ENCODE assay signal across 22 cellular contexts in genomic region chr11:70729949-70730348, GRCh38.
A peak's percentile ranks its signal among the peaks of the same experiment; 100 is the strongest.
DNase-seq lines count a peak whose midpoint lies in the region; ATAC-seq and TF ChIP-seq lines count a peak whose summit lies in the region.
"Had no signal": no experiment of that assay in that cellular context is flagged by ENCODE, and none has a peak within 500 bp of the region (broad histone marks: within the 10 kb centered on the region; RNA-seq: fewer than 3 reads in every experiment).

No MANE protein-coding gene starts in this region.

- H3K36me3 ChIP-seq in osteoblast (ENCODE audit: insufficient read depth, low read length) = no peaks in the 10 kb centered on the region
- H3K36me3 ChIP-seq: SJSA1 had no signal

- H3K4me1 ChIP-seq in osteoblast (ENCODE audit: insufficient read depth, low read length) = no peaks in the 10 kb centered on the region
- H3K4me1 ChIP-seq: Caco-2, SJSA1 had no signal

- H3K27ac ChIP-seq in osteoblast (ENCODE audit: low read depth, low read length) = no peak overlapping the region
- H3K27ac ChIP-seq: SJSA1 had no signal

- peaks cover 3% of the 10 kb centered on the region for H3K9me3 ChIP-seq in osteoblast (ENCODE audit: low read depth, low read length)

- no peak overlapping the region for H3K4me3 ChIP-seq in Jurkat, Clone E6-1 (ENCODE audit: low read length)
- no peak overlapping the region for H3K4me3 ChIP-seq in osteoblast (ENCODE audit: insufficient read depth, low read length)
- H3K4me3 ChIP-seq: GM12878, SJSA1 had no signal

- peaks cover 3% of the 10 kb centered on the region for H3K27me3 ChIP-seq in osteoblast (ENCODE audit: insufficient read depth, low read length)
- H3K27me3 ChIP-seq: SJSA1 had no signal

- H4K20me1 ChIP-seq in osteoblast (ENCODE audit: insufficient read depth, low read length) = no peaks in the 10 kb centered on the region

- H3K4me2 ChIP-seq in osteoblast (ENCODE audit: insufficient read depth, low read length) = no peak overlapping the region

- peak; percentile 15 for DNase-seq in NCI-H2029 (lab: John Stamatoyannopoulos, UW)
- DNase-seq in NCI-H2029 treated with DMSO at 0.1 percent for 48 hours (lab: John Stamatoyannopoulos, UW) = no peak
- peak; percentile 12 for DNase-seq in Jurkat, Clone E6-1 (ENCODE audit: low read depth, low spot score)
- peak; percentile 79 for DNase-seq in RPMI8226
- DNase-seq in osteoblast (ENCODE audit: insufficient read length, low spot score, missing footprints) = peak; percentile 37
- DNase-seq in midbrain (lab: John Stamatoyannopoulos, UW) = no peak
- DNase-seq in A172 (ENCODE audit: low spot score) = no peak
- DNase-seq: 8988T; Caco-2; CD4-positive, CD25-positive, alpha-beta regulatory T cell; GF-D8; HCEC 1CT; IMR-90; Karpas-422; NCI-H1048; NCI-H1436 treated with DMSO at 0.1 percent for 48 hours; NCI-H446 treated with DMSO at 0.1 percent for 48 hours; NCI-H774; PC-3 had no signal

- TF ChIP-seq CTCF in osteoblast (IDR thresholded peaks at IDR 0.05; ENCODE audit: extremely low read depth, low read depth, low read length) = no peak

- ATAC-seq in HG03039 (IDR thresholded peaks at IDR 0.05; ENCODE audit: unreplicated experiment) = no peak
- ATAC-seq: GM12878, PC-3 had no signal

- H2AFZ ChIP-seq in osteoblast (ENCODE audit: low read length) = no peak overlapping the region

- H3K79me2 ChIP-seq in osteoblast (ENCODE audit: insufficient read depth, low read length) = no peaks in the 10 kb centered on the region

Comparison
In these comparisons a context has a peak if more than half of its experiments do, and no peak if none do; other contexts are left out.
1. DNase-seq: peak in NCI-H2029 (single experiment), Jurkat, Clone E6-1 (single experiment), RPMI8226 (single experiment) and osteoblast (single experiment); none in NCI-H2029 treated with DMSO at 0.1 percent for 48 hours (single experiment), midbrain (single experiment) and A172 (single experiment).